In genomic region chr10:96996275-96996980, GRCh38 we compare ENCODE assay signal across 19 cellular contexts.
A peak's percentile ranks its signal among the peaks of the same experiment; 100 is the strongest.
DNase-seq lines count a peak whose midpoint lies in the region; ATAC-seq and TF ChIP-seq lines count a peak whose summit lies in the region.
"Had no signal": no experiment of that assay in that cellular context is flagged by ENCODE, and none has a peak within 500 bp of the region (broad histone marks: within the 10 kb centered on the region; RNA-seq: fewer than 3 reads in every experiment).

No MANE protein-coding gene starts in this region.

- H3K36me3 ChIP-seq in left ventricle myocardium inferior (no peaks in the 10 kb centered on the region), thoracic aorta (no peaks in the 10 kb centered on the region), esophagus muscularis mucosa (no peaks in the 10 kb centered on the region)

- 96% methylated on average over 6 of the region's 6 CpGs for WGBS in esophagus muscularis mucosa

- ATAC-seq in left ventricle myocardium superior (peak; percentile 49), thoracic aorta (ENCODE audit: insufficient number of reproducible peaks, low FRiP score, low read depth) (no peak), GM19324 (IDR thresholded peaks at IDR 0.05; ENCODE audit: low FRiP score, unreplicated experiment) (no peak)
- ATAC-seq: A549, HCT116, PC-3 had no signal

- H3K27ac ChIP-seq in left ventricle myocardium inferior (replicated peaks) (no peak overlapping the region), VCaP (peak overlapping the region; percentile 53), thoracic aorta (peak overlapping the region; percentile 6 to 14), esophagus muscularis mucosa (replicated peaks in 1 of 4) (no peak overlapping the region)
- H3K27ac ChIP-seq: A549 had no signal

- no peaks in the 10 kb centered on the region for H3K9me3 ChIP-seq in left ventricle myocardium inferior (replicated peaks)
- H3K9me3 ChIP-seq in thoracic aorta, result no peaks in the 10 kb centered on the region
- H3K9me3 ChIP-seq in esophagus muscularis mucosa, result no peaks in the 10 kb centered on the region
- H3K9me3 ChIP-seq: A549 had no signal

- TF ChIP-seq CTCF in left ventricle myocardium inferior (IDR thresholded peaks at IDR 0.05; ENCODE audit: borderline replicate concordance) (no peak), VCaP (conservative IDR thresholded peaks at IDR 0.05) (no peak), thoracic aorta (IDR thresholded peaks at IDR 0.05) (no peak), esophagus muscularis mucosa (IDR thresholded peaks at IDR 0.05) (no peak)

- TF ChIP-seq POLR2A in esophagus muscularis mucosa (IDR thresholded peaks at IDR 0.05; ENCODE audit: low read depth), result no peak

- no peak for TF ChIP-seq EP300 in esophagus muscularis mucosa (IDR thresholded peaks at IDR 0.05)

- peaks cover 26% of the 10 kb centered on the region for H3K4me1 ChIP-seq in left ventricle myocardium inferior
- peaks cover 10 to 39% of the 10 kb centered on the region in 2 donors for H3K4me1 ChIP-seq in thoracic aorta (ENCODE audit: control insufficient read depth in 1 of 2, low read depth in 2 of 2)
- peaks cover 3 to 5% (median 5%) of the 10 kb centered on the region in 4 donors for H3K4me1 ChIP-seq in esophagus muscularis mucosa

- no peaks in the 10 kb centered on the region for H3K27me3 ChIP-seq in left ventricle myocardium inferior (ENCODE audit: low read depth)
- H3K27me3 ChIP-seq in thoracic aorta (replicated peaks; ENCODE audit: insufficient read depth), result no peaks in the 10 kb centered on the region
- H3K27me3 ChIP-seq in esophagus muscularis mucosa, result no peaks in the 10 kb centered on the region

- intact Hi-C loops in left ventricle myocardium superior (cut with micrococcal nuclease), result no loop called here
- intact Hi-C loops in left ventricle myocardium inferior (cut with micrococcal nuclease), result no loop called here
- intact Hi-C loops in esophagus muscularis mucosa (cut with DNase I), result no loop called here

- DNase-seq in left ventricle myocardium superior (no peak), left ventricle myocardium inferior (no peak), islet precursor cell (peak; percentile 29), thoracic aorta (ENCODE audit: low spot score) (no peak), esophagus muscularis mucosa (ENCODE audit: extremely low spot score) (no peak), DMS 273 (lab: John Stamatoyannopoulos, UW; ENCODE audit: unreplicated experiment) (no peak)
- DNase-seq: CD4-positive, alpha-beta T cell; GF-D8; GOT3; NCI-H187 treated with DMSO at 0.1 percent for 48 hours; NCI-H2227 treated with DMSO at 0.1 percent for 48 hours; NCI-H524 treated with DMSO at 0.1 percent for 48 hours; RPMI8226; SIG-M5 had no signal

- H3K4me3 ChIP-seq in left ventricle myocardium inferior (no peak overlapping the region), thoracic aorta (no peak overlapping the region), esophagus muscularis mucosa (no peak overlapping the region)
- H3K4me3 ChIP-seq: A549 had no signal

Comparison
In these comparisons a context has a peak if more than half of its experiments do, and no peak if none do; other contexts are left out.
1. H3K27ac ChIP-seq: peak in VCaP (single experiment) and thoracic aorta (2 of 2); none in left ventricle myocardium inferior (single experiment) and esophagus muscularis mucosa (0 of 4).